In genomic region chr5:11214851-11215250, GRCh38 we compare ENCODE assay signal across 16 cellular contexts.
DNase-seq lines count a peak whose midpoint lies in the region; TF ChIP-seq lines count a peak whose summit lies in the region.
"Had no signal": no experiment of that assay in that cellular context is flagged by ENCODE, and none has a peak within 500 bp of the region (broad histone marks: within the 10 kb centered on the region; RNA-seq: fewer than 3 reads in every experiment).

No MANE protein-coding gene starts in this region.

- TF ChIP-seq CTCF in VCaP (conservative IDR thresholded peaks at IDR 0.05) (no peak), epithelial cell of esophagus (IDR thresholded peaks at IDR 0.05; ENCODE audit: insufficient read depth, low read depth, low read length, missing control alignments) (no peak), coronary artery (IDR thresholded peaks at IDR 0.05) (no peak)

- DNase-seq in NCI-H526 (lab: John Stamatoyannopoulos, UW) = peak; percentile 51 to 53
- peak; percentile 36 for DNase-seq in epithelial cell of esophagus (ENCODE audit: low read depth)
- DNase-seq in NCI-H2107 treated with DMSO at 0.1 percent for 48 hours (lab: John Stamatoyannopoulos, UW; ENCODE audit: unreplicated experiment) = no peak
- DNase-seq in G401 (ENCODE audit: low spot score) = no peak
- no peak for DNase-seq in coronary artery (ENCODE audit: low spot score)
- DNase-seq: CD8-positive, alpha-beta T cell; COR-L47; DMS153; DMS79 treated with DMSO at 0.1 percent for 48 hours; EL; GDM1; HCEC 1CT; HFFc6 had no signal

- H3K27ac ChIP-seq in VCaP (peak overlapping the region; percentile 84), coronary artery (no peak overlapping the region)
- H3K27ac ChIP-seq: A549, HL-60 had no signal

- in situ Hi-C loops in G401 (cut with HindIII; ENCODE audit: low sequenced_read_pairs) = no loop called here

- H3K4me3 ChIP-seq in epithelial cell of esophagus (ENCODE audit: low read length) = no peak overlapping the region
- H3K4me3 ChIP-seq in coronary artery = no peak overlapping the region
- H3K4me3 ChIP-seq: A549 had no signal

Comparison
In these comparisons a context has a peak if more than half of its experiments do, and no peak if none do; other contexts are left out.
1. DNase-seq: peak in NCI-H526 (2 of 2) and epithelial cell of esophagus (single experiment); none in NCI-H2107 treated with DMSO at 0.1 percent for 48 hours (single experiment), G401 (single experiment) and coronary artery (single experiment).